In genomic region chr21:42319851-42320602, GRCh38 we compare ENCODE assay signal across 20 cellular contexts. TPM values are rescaled to one million over a fixed set of nuclear protein-coding genes. Genes with fewer than 3 reads are reported as not detected.
DNase-seq lines count a peak whose midpoint lies in the region; ATAC-seq, FAIRE-seq and TF ChIP-seq lines count a peak whose summit lies in the region.
"Had no signal": no experiment of that assay in that cellular context is flagged by ENCODE, and none has a peak within 500 bp of the region (broad histone marks: within the 10 kb centered on the region; RNA-seq: fewer than 3 reads in every experiment).

No MANE protein-coding gene starts in this region.

- peaks cover 12% of the 10 kb centered on the region for H3K4me1 Mint-ChIP-seq in stimulated activated effector memory CD8-positive, alpha-beta T cell treated with anti-CD3 and anti-CD28 coated beads, Interleukin-12 subunit alpha, Interleukin-12 subunit beta, amount 100 ng/mL, for 72 hours

- H3K9me3 ChIP-seq in kidney (ENCODE audit: control insufficient read depth in 1 of 2, low read length in 2 of 2): no peaks in the 10 kb centered on the region
- H3K9me3 ChIP-seq: psoas muscle, tibial artery had no signal

- no peaks in the 10 kb centered on the region for H3K36me3 ChIP-seq in kidney (ENCODE audit: control insufficient read depth in 1 of 2, insufficient read depth in 2 of 2, low read length in 2 of 2)
- H3K36me3 ChIP-seq: tibial artery had no signal

- ATAC-seq in stimulated activated effector memory CD8-positive, alpha-beta T cell treated with anti-CD3 and anti-CD28 coated beads, Interleukin-12 subunit alpha, Interleukin-12 subunit beta, amount 100 ng/mL, for 72 hours: peak; percentile 11
- ATAC-seq in GM19324 (IDR thresholded peaks at IDR 0.05; ENCODE audit: low FRiP score, unreplicated experiment): no peak

- H3K27ac ChIP-seq in kidney (ENCODE audit: low read depth in 2 of 2, low read length in 2 of 2): no peak overlapping the region
- H3K27ac ChIP-seq: psoas muscle, RWPE1, tibial artery had no signal

- H3K4me3 Mint-ChIP-seq in stimulated activated effector memory CD8-positive, alpha-beta T cell treated with anti-CD3 and anti-CD28 coated beads, Interleukin-12 subunit alpha, Interleukin-12 subunit beta, amount 100 ng/mL, for 72 hours: no peak overlapping the region
- H3K4me3 Mint-ChIP-seq: activated T-cell treated with anti-CD3 and anti-CD28 coated beads, Interleukin-2, amount 50 U/mL, for 4 hours had no signal

- H3K9me3 Mint-ChIP-seq in stimulated activated effector memory CD8-positive, alpha-beta T cell treated with anti-CD3 and anti-CD28 coated beads, Interleukin-12 subunit alpha, Interleukin-12 subunit beta, amount 100 ng/mL, for 72 hours: no peaks in the 10 kb centered on the region
- H3K9me3 Mint-ChIP-seq: activated T-cell treated with anti-CD3 and anti-CD28 coated beads, Interleukin-2, amount 50 U/mL, for 4 hours; CD4-positive, alpha-beta memory T cell had no signal

- no peaks in the 10 kb centered on the region for H3K36me3 Mint-ChIP-seq in stimulated activated effector memory CD8-positive, alpha-beta T cell treated with anti-CD3 and anti-CD28 coated beads, Interleukin-12 subunit alpha, Interleukin-12 subunit beta, amount 100 ng/mL, for 72 hours
- H3K36me3 Mint-ChIP-seq: CD4-positive, alpha-beta memory T cell had no signal

- H3K9ac ChIP-seq in kidney (ENCODE audit: low read length in 2 of 2): no peak overlapping the region

- no peak for TF ChIP-seq CTCF in kidney (IDR thresholded peaks at IDR 0.05; ENCODE audit: borderline replicate concordance, extremely low read depth, insufficient read depth)

- H3K4me3 ChIP-seq in kidney (ENCODE audit: low read length in 2 of 2): no peak overlapping the region
- H3K4me3 ChIP-seq: psoas muscle, tibial artery had no signal

- DNase-seq in DMS53 (lab: John Stamatoyannopoulos, UW) (peak; percentile 37), DMS53 treated with DMSO at 0.1 percent for 48 hours (lab: John Stamatoyannopoulos, UW; ENCODE audit: unreplicated experiment) (no peak), Kasumi-1 (lab: John Stamatoyannopoulos, UW) (peak; percentile 43 to 53), kidney (peak; percentile 45), DMS79 treated with DMSO at 0.1 percent for 48 hours (lab: John Stamatoyannopoulos, UW) (no peak), NCI-H2171 treated with DMSO at 0.1 percent for 48 hours (lab: John Stamatoyannopoulos, UW) (no peak)
- DNase-seq in stimulated activated effector memory CD8-positive, alpha-beta T cell treated with anti-CD3 and anti-CD28 coated beads, Interleukin-12 subunit alpha, Interleukin-12 subunit beta, amount 100 ng/mL, for 72 hours (ENCODE audit: low spot score in 2 of 2): peak in 1 of 2 donors; percentile 49
- DNase-seq: 8988T; activated T-cell treated with anti-CD3 and anti-CD28 coated beads, Interleukin-2, amount 50 U/mL, for 4 hours; CD4-positive, alpha-beta memory T cell; HCEC 1CT; NCI-H2029 treated with DMSO at 0.1 percent for 48 hours; NCI-H82; psoas muscle; tibial artery had no signal

- intact Hi-C loops in kidney (cut with DNase I): no loop called here

- FAIRE-seq in kidney (lab: Jason Lieb, UNC): no peak
- FAIRE-seq: keratinocyte had no signal

- peak overlapping the region; percentile 72 for H3K27ac Mint-ChIP-seq in stimulated activated effector memory CD8-positive, alpha-beta T cell treated with anti-CD3 and anti-CD28 coated beads, Interleukin-12 subunit alpha, Interleukin-12 subunit beta, amount 100 ng/mL, for 72 hours

- no peaks in the 10 kb centered on the region for H3K4me1 ChIP-seq in kidney (ENCODE audit: control insufficient read depth in 1 of 2, insufficient read depth in 1 of 2, low read depth in 1 of 2, low read length in 2 of 2)
- H3K4me1 ChIP-seq: psoas muscle, tibial artery had no signal

RNA-seq across cellular contexts. Expression of gene TFF3, which starts 4.8 kb away (rescaled TPM):
- 22.4 TPM for total RNA-seq in kidney
- 10.0 TPM for polyA plus RNA-seq in kidney (ENCODE audit: insufficient read depth, low read depth, low replicate concordance)
- total RNA-seq: CD4-positive, alpha-beta memory T cell; T-helper 2 cell treated with Interferon-gamma antibody and Interleukin-4, amounts not matched to agents 100 ng/mL and 5 ng/mL, for 36 hours had no signal
- polyA plus RNA-seq: CD4-positive, alpha-beta memory T cell; keratinocyte had no signal

RNA-seq across cellular contexts. Expression of gene TFF2, which starts 30.8 kb away (rescaled TPM):
- total RNA-seq in kidney: not detected
- not detected for polyA plus RNA-seq in kidney (ENCODE audit: insufficient read depth, low read depth, low replicate concordance)
- total RNA-seq: activated T-cell treated with anti-CD3 and anti-CD28 coated beads, Interleukin-2, amount 50 U/mL, for 4 hours; CD4-positive, alpha-beta memory T cell; epithelial cell of proximal tubule; psoas muscle; T-helper 2 cell treated with Interferon-gamma antibody and Interleukin-4, amounts not matched to agents 100 ng/mL and 5 ng/mL, for 36 hours had no signal
- polyA plus RNA-seq: CD4-positive, alpha-beta memory T cell; keratinocyte; psoas muscle had no signal

RNA-seq across cellular contexts. Expression of gene TFF1, which starts 46.3 kb away (rescaled TPM):
- total RNA-seq in kidney: not detected
- polyA plus RNA-seq in kidney (ENCODE audit: insufficient read depth, low read depth, low replicate concordance): not detected
- total RNA-seq: CD4-positive, alpha-beta memory T cell; epithelial cell of proximal tubule; psoas muscle; T-helper 2 cell treated with Interferon-gamma antibody and Interleukin-4, amounts not matched to agents 100 ng/mL and 5 ng/mL, for 36 hours had no signal
- polyA plus RNA-seq: CD4-positive, alpha-beta memory T cell; keratinocyte had no signal

Comparison
In these comparisons a context has a peak if more than half of its experiments do, and no peak if none do; other contexts are left out.
1. DNase-seq: peak in DMS53 (single experiment), Kasumi-1 (2 of 2) and kidney (single experiment); none in DMS53 treated with DMSO at 0.1 percent for 48 hours (single experiment), DMS79 treated with DMSO at 0.1 percent for 48 hours (single experiment) and NCI-H2171 treated with DMSO at 0.1 percent for 48 hours (single experiment).